In the genomic region with DNA sequence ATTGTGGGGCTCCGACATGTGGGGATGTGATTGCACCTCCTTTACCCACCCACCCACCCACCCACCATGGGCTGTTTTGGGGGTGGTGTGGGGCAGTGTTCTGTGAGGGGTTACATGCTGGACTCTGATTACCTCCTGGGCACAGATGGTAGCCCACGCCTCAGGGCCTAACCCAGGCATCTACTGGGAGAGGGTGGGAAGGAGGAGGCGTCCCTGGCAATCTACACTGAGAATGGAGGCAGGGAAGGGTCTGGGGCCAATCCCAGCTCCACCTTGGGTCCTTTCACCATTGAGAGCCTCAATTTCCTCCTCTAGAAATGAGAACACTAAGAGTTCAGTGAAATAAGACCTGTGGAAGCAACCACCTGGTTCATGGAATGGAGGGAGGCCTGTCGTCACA, we compare ENCODE assay signal across 37 cellular contexts. TPM values are rescaled to one million over a fixed set of nuclear protein-coding genes. Genes with fewer than 3 reads are reported as not detected.
"Had no signal": no experiment of that assay in that cellular context is flagged by ENCODE, and none has a peak within 500 bp of the region (broad histone marks: within the 10 kb centered on the region; RNA-seq: fewer than 3 reads in every experiment).

No MANE protein-coding gene starts in this region.

- H3K4me3 Mint-ChIP-seq: activated B cell treated with CpG ODN at 0.5 μM for 24 hours; activated CD4-positive, alpha-beta memory T cell treated with anti-CD3 and anti-CD28 coated beads for 36 hours; activated naive CD4-positive, alpha-beta T cell treated with anti-CD3 and anti-CD28 coated beads for 36 hours; activated T-cell treated with anti-CD3 and anti-CD28 coated beads, Interleukin-2, amount 50 U/mL, for 4 hours; activated T-helper 1 cell treated with anti-CD3 and anti-CD28 coated beads, Interleukin-12 subunit alpha, Interleukin-12 subunit beta, Interleukin-2, Interleukin-4 antibody, amounts not matched to agents 30 ng/mL and 10 ng/mL and 1 ng/mL, durations not matched to agents 14 hours and 24 hours and 36 hours; T-cell; T-helper 17 cell had no signal

- H3K27me3 ChIP-seq: adrenal gland, body of pancreas, breast epithelium, Peyer's patch had no signal

- H3K9me3 ChIP-seq: adrenal gland, body of pancreas, breast epithelium, Peyer's patch had no signal

- H3K4me1 ChIP-seq: adrenal gland, breast epithelium, Peyer's patch had no signal

- H3K27me3 Mint-ChIP-seq: activated CD4-positive, alpha-beta memory T cell treated with anti-CD3 and anti-CD28 coated beads for 36 hours had no signal

- H3K36me3 ChIP-seq: adrenal gland, breast epithelium, Peyer's patch had no signal

- H3K9me3 Mint-ChIP-seq: activated B cell treated with CpG ODN at 0.5 μM for 24 hours; activated CD4-positive, alpha-beta memory T cell treated with anti-CD3 and anti-CD28 coated beads for 36 hours; activated naive CD4-positive, alpha-beta T cell treated with anti-CD3 and anti-CD28 coated beads for 36 hours; activated naive CD4-positive, alpha-beta T cell treated with anti-CD3 and anti-CD28 coated beads, Interleukin-2, amount 50 U/mL, for 72 hours; activated T-cell treated with anti-CD3 and anti-CD28 coated beads, Interleukin-2, amount 50 U/mL, for 4 hours; activated T-helper 1 cell treated with anti-CD3 and anti-CD28 coated beads, Interleukin-12 subunit alpha, Interleukin-12 subunit beta, Interleukin-2, Interleukin-4 antibody, amounts not matched to agents 30 ng/mL and 10 ng/mL and 1 ng/mL, durations not matched to agents 14 hours and 24 hours and 36 hours; T-cell had no signal

- DNase-seq: activated B cell treated with CpG ODN at 0.5 μM for 24 hours; activated CD4-positive, alpha-beta memory T cell treated with anti-CD3 and anti-CD28 coated beads for 36 hours; activated CD4-positive, alpha-beta T cell treated with anti-CD3 and anti-CD28 coated beads for 4 hours; activated CD4-positive, alpha-beta T cell treated with anti-CD3 and anti-CD28 coated beads, Interleukin-2, amount 50 U/mL, for 1 hour; activated CD4-positive, CD25-positive, alpha-beta regulatory T cell treated with anti-CD3 and anti-CD28 coated beads, Interleukin-2, amount 50 U/mL, for 72 hours; activated CD8-positive, alpha-beta memory T cell treated with anti-CD3 and anti-CD28 coated beads, Interleukin-2, amount 50 U/mL, for 4 hours; activated gamma-delta T cell treated with Interleukin-2 at 50 U/mL for 16 hours; activated naive CD4-positive, alpha-beta T cell treated with anti-CD3 and anti-CD28 coated beads for 36 hours; activated T-cell treated with anti-CD3 and anti-CD28 coated beads for 4 hours; activated T-cell treated with anti-CD3 and anti-CD28 coated beads, Interleukin-2, amount 50 U/mL, for 4 hours; adrenal gland; body of pancreas; Kasumi-1; KG1; MM.1S; MV-4-11; NCI-H1092; NCI-H1436 treated with DMSO at 0.1 percent for 48 hours; NCI-H1694 treated with DMSO at 0.1 percent for 48 hours; NCI-H2029 treated with DMSO at 0.1 percent for 48 hours; NCI-H2107; NCI-H2171; NCI-H510A; NCI-H526; NCI-H748 treated with DMSO at 0.1 percent for 48 hours; NK-92 treated with Interleukin-12 subunit alpha and Interleukin-12 subunit beta, amount 100 ng/mL, for 24 hours; PC-3; RPMI8226; SIG-M5; T-cell; T-helper 17 cell had no signal

- H3K4me3 ChIP-seq: adrenal gland, body of pancreas, breast epithelium, Peyer's patch had no signal

- H3K36me3 Mint-ChIP-seq: activated CD4-positive, alpha-beta memory T cell treated with anti-CD3 and anti-CD28 coated beads for 36 hours; activated naive CD4-positive, alpha-beta T cell treated with anti-CD3 and anti-CD28 coated beads, Interleukin-2, amount 50 U/mL, for 72 hours; T-cell had no signal

- H3K27ac Mint-ChIP-seq: activated B cell treated with CpG ODN at 0.5 μM for 24 hours; activated CD4-positive, alpha-beta memory T cell treated with anti-CD3 and anti-CD28 coated beads for 36 hours; activated naive CD4-positive, alpha-beta T cell treated with anti-CD3 and anti-CD28 coated beads for 36 hours; activated naive CD4-positive, alpha-beta T cell treated with anti-CD3 and anti-CD28 coated beads, Interleukin-2, amount 50 U/mL, for 72 hours; activated T-helper 1 cell treated with anti-CD3 and anti-CD28 coated beads, Interleukin-12 subunit alpha, Interleukin-12 subunit beta, Interleukin-2, Interleukin-4 antibody, amounts not matched to agents 30 ng/mL and 10 ng/mL and 1 ng/mL, durations not matched to agents 14 hours and 24 hours and 36 hours; T-cell; T-helper 17 cell had no signal

- H3K27ac ChIP-seq: adrenal gland, body of pancreas, breast epithelium, Peyer's patch, VCaP had no signal

RNA-seq across cellular contexts. Expression of a gene that starts 44.4 kb away (rescaled TPM):
- total RNA-seq: PC-3, SK-MEL-5 had no signal
